In genomic region chr5:7391215-7391614, GRCh38 we compare ENCODE assay signal across 2 cellular contexts.
TF ChIP-seq lines count a peak whose summit lies in the region.

No MANE protein-coding gene starts in this region.

TF ChIP-seq in GM23338, 12 proteins besides CTCF, POLR2A, EP300 and RAD21:
- no peak for TF ChIP-seq STAT1 (IDR thresholded peaks at IDR 0.05; ENCODE audit: unreplicated experiment)
- no peak for TF ChIP-seq ZNF331 (CRISPR knock-in tag; IDR thresholded peaks at IDR 0.05; ENCODE audit: low read depth)
- no peak for TF ChIP-seq EZH2phosphoT487 (IDR thresholded peaks at IDR 0.05; ENCODE audit: unreplicated experiment)
- no peak for TF ChIP-seq REST (IDR thresholded peaks at IDR 0.05; ENCODE audit: unreplicated experiment)
- no peak for TF ChIP-seq EZH2 (IDR thresholded peaks at IDR 0.05; ENCODE audit: low read depth, unreplicated experiment)
- TF ChIP-seq POLR2AphosphoS5 (IDR thresholded peaks at IDR 0.05; ENCODE audit: low read depth), result no peak
- TF ChIP-seq CREB1 (CRISPR knock-in tag; IDR thresholded peaks at IDR 0.05; ENCODE audit: low read depth), result no peak
- no peak for TF ChIP-seq ZNF114 (CRISPR knock-in tag; IDR thresholded peaks at IDR 0.05)
- TF ChIP-seq ETS1 (IDR thresholded peaks at IDR 0.05), result no peak
- no peak for TF ChIP-seq NANOG (IDR thresholded peaks at IDR 0.05; ENCODE audit: borderline replicate concordance)
- TF ChIP-seq JUNB (IDR thresholded peaks at IDR 0.05; ENCODE audit: unreplicated experiment), result no peak
- TF ChIP-seq ZNF462 (CRISPR knock-in tag; IDR thresholded peaks at IDR 0.05), result no peak

TF ChIP-seq in H1, 55 proteins besides CTCF, POLR2A, EP300 and RAD21:
- no peak for TF ChIP-seq ASH2L (IDR thresholded peaks at IDR 0.05; ENCODE audit: low read length)
- TF ChIP-seq GTF2F1 (IDR thresholded peaks at IDR 0.05; ENCODE audit: borderline replicate concordance, low read depth, low read length), result no peak
- no peak for TF ChIP-seq CHD7 (IDR thresholded peaks at IDR 0.05; ENCODE audit: insufficient replicate concordance, low read length)
- no peak for TF ChIP-seq CTBP2 (IDR thresholded peaks at IDR 0.05; ENCODE audit: borderline replicate concordance, insufficient read depth, insufficient read length, low read length)
- no peak for TF ChIP-seq TAF7 (optimal IDR thresholded peaks at IDR 0.05; ENCODE audit: borderline replicate concordance, low read depth, low read length)
- TF ChIP-seq RFX5 (IDR thresholded peaks at IDR 0.05; ENCODE audit: borderline replicate concordance, low read depth, low read length), result no peak
- TF ChIP-seq SRF (IDR thresholded peaks at IDR 0.05; ENCODE audit: low read depth, low read length), result no peak
- TF ChIP-seq EZH2 (IDR thresholded peaks at IDR 0.05; ENCODE audit: low read depth, low read length, severe bottlenecking), result no peak
- TF ChIP-seq ATF2 (IDR thresholded peaks at IDR 0.05; ENCODE audit: low read length), result no peak
- no peak for TF ChIP-seq TEAD4 (IDR thresholded peaks at IDR 0.05; ENCODE audit: low read depth, low read length)
- TF ChIP-seq SUZ12 (IDR thresholded peaks at IDR 0.05; ENCODE audit: low read length), result no peak
- no peak for TF ChIP-seq RNF2 (IDR thresholded peaks at IDR 0.05; ENCODE audit: borderline replicate concordance, low read depth, low read length, missing control alignments, poor library complexity, severe bottlenecking)
- TF ChIP-seq TAF1 (IDR thresholded peaks at IDR 0.05; ENCODE audit: low read depth, low read length), result no peak
- TF ChIP-seq POLR2AphosphoS5 (IDR thresholded peaks at IDR 0.05; ENCODE audit: low read depth, low read length), result no peak
- no peak for TF ChIP-seq NRF1 (IDR thresholded peaks at IDR 0.05; ENCODE audit: low read depth, low read length)
- TF ChIP-seq KDM1A (IDR thresholded peaks at IDR 0.05; ENCODE audit: borderline replicate concordance, low read length), result no peak
